In the genomic region with DNA sequence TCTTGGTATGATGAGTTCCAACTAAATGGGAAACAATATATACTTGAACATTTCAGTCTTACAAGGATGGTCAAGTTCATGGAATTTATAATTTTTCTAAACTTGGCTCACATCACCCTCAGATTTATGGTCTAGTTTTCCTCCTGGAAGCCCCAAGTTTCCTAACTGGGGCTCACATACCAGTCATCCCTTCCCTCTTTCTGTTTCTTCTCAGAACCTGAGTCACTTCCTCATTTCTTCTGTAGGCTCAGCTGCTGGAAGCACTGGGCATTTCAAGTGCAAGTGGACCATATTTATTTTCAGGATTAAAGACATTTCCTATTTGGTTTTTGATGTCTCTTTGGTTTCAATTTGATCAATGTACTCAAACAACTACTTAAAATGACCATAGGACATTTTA, we compare ENCODE assay signal across 25 cellular contexts. TPM values are rescaled to one million over a fixed set of nuclear protein-coding genes. Genes with fewer than 3 reads are reported as not detected.
A peak's percentile ranks its signal among the peaks of the same experiment; 100 is the strongest.
DNase-seq lines count a peak whose midpoint lies in the region; ATAC-seq, FAIRE-seq and TF ChIP-seq lines count a peak whose summit lies in the region.
"Had no signal": no experiment of that assay in that cellular context is flagged by ENCODE, and none has a peak within 500 bp of the region (broad histone marks: within the 10 kb centered on the region; RNA-seq: fewer than 3 reads in every experiment).

No MANE protein-coding gene starts in this region.

- no peaks in the 10 kb centered on the region for H3K9me1 ChIP-seq in K562 (ENCODE audit: control insufficient read depth, insufficient read depth, low read length)

- no peaks in the 10 kb centered on the region for H3K9me3 ChIP-seq in mammary epithelial cell (replicated peaks; ENCODE audit: insufficient read depth, low read length)
- no peaks in the 10 kb centered on the region for H3K9me3 ChIP-seq in K562 (replicated peaks; ENCODE audit: control insufficient read depth, insufficient read depth, low read depth, low read length)
- H3K9me3 ChIP-seq in endodermal cell (ENCODE audit: control insufficient read depth, low read length): no peaks in the 10 kb centered on the region

- peak overlapping the region; percentile 21 for H2AFZ ChIP-seq in mammary epithelial cell (ENCODE audit: low read depth, low read length)
- no peak overlapping the region for H2AFZ ChIP-seq in K562 (ENCODE audit: low read depth, low read length)
- H2AFZ ChIP-seq: neural progenitor cell had no signal

- no peak for TF ChIP-seq EP300 in K562 (IDR thresholded peaks at IDR 0.05; ENCODE audit: low read length)

- no peak for TF ChIP-seq RAD21 in K562 (CRISPR knock-in tag; conservative IDR thresholded peaks at IDR 0.05 in 1 of 2, IDR thresholded peaks at IDR 0.05 in 1 of 2)

- no peaks in the 10 kb centered on the region for H3K79me2 ChIP-seq in mammary epithelial cell (ENCODE audit: insufficient read depth, low read length)
- no peaks in the 10 kb centered on the region for H3K79me2 ChIP-seq in K562 (ENCODE audit: control insufficient read depth, insufficient read depth, low read length)

- H3K9ac ChIP-seq in mammary epithelial cell (ENCODE audit: insufficient read depth, low read length) (no peak overlapping the region), K562 (ENCODE audit: insufficient read depth in 1 of 2, low read depth in 2 of 2, low read length in 2 of 2) (no peak overlapping the region), endodermal cell (ENCODE audit: extremely low read depth, low read length, poor library complexity, severe bottlenecking) (no peak overlapping the region)
- H3K9ac ChIP-seq: neural progenitor cell had no signal

- H3K36me3 Mint-ChIP-seq in MCF 10A (ENCODE audit: insufficient read depth, unreplicated experiment): no peaks in the 10 kb centered on the region
- no peaks in the 10 kb centered on the region for H3K36me3 Mint-ChIP-seq in endodermal cell (ENCODE audit: low read depth)
- H3K36me3 Mint-ChIP-seq in nephron progenitor cell (ENCODE audit: low read depth): no peaks in the 10 kb centered on the region
- H3K36me3 Mint-ChIP-seq: CD4-positive, CD25-positive, alpha-beta regulatory T cell; neural progenitor cell; type B pancreatic cell had no signal

- H3K4me3 ChIP-seq in mammary epithelial cell (replicated peaks in 1 of 3; ENCODE audit: insufficient read depth in 1 of 3, low read depth in 2 of 3, low read length in 3 of 3): no peak overlapping the region
- no peak overlapping the region for H3K4me3 ChIP-seq in K562
- no peak overlapping the region for H3K4me3 ChIP-seq in endodermal cell (ENCODE audit: low read length)
- H3K4me3 ChIP-seq: neural progenitor cell had no signal

- no peaks in the 10 kb centered on the region for H3K36me3 ChIP-seq in mammary epithelial cell (ENCODE audit: insufficient read depth, low read length)
- no peaks in the 10 kb centered on the region for H3K36me3 ChIP-seq in K562 (ENCODE audit: control insufficient read depth, insufficient read depth, low read length)
- H3K36me3 ChIP-seq in endodermal cell (ENCODE audit: control insufficient read depth, insufficient read depth, low read length): no peaks in the 10 kb centered on the region
- H3K36me3 ChIP-seq: neural progenitor cell had no signal

- no peaks in the 10 kb centered on the region for H3K27me3 Mint-ChIP-seq in MCF 10A (ENCODE audit: insufficient read depth, unreplicated experiment)
- no peaks in the 10 kb centered on the region for H3K27me3 Mint-ChIP-seq in endodermal cell (ENCODE audit: insufficient read depth)
- peaks cover 5% of the 10 kb centered on the region for H3K27me3 Mint-ChIP-seq in nephron progenitor cell (ENCODE audit: low read depth, poor library complexity)
- H3K27me3 Mint-ChIP-seq: stimulated activated naive CD8-positive, alpha-beta T cell treated with anti-CD3 and anti-CD28 coated beads, Interleukin-15, Interleukin-2, amounts not matched to agents 100 ng/mL and 50 ng/mL, for 24 hours; type B pancreatic cell had no signal

- CTCF ChIA-PET in mammary epithelial cell (lab: Charles Lee; ENCODE audit: low non-redundant PET) (no interaction called here), MCF 10A (lab: Yijun Ruan, JAX) (no interaction called here), K562 (lab: Yijun Ruan, JAX; ENCODE audit: low intra/inter-chr PET ratio) (no interaction called here)

- POLR2A ChIA-PET in MCF 10A (lab: Yijun Ruan, JAX): interaction anchor here (0.7 kb wide), 1 partner anchor 47 kb away, joined by 3 read pairs; no protein-coding TSS in a partner anchor
- POLR2A ChIA-PET in K562 (lab: Yijun Ruan, JAX): no interaction called here

- H3K4me1 ChIP-seq in mammary epithelial cell (ENCODE audit: insufficient read depth, low read length): peaks cover 15% of the 10 kb centered on the region
- H3K4me1 ChIP-seq in K562 (replicated peaks in 1 of 2; ENCODE audit: control insufficient read depth in 2 of 2, insufficient read depth in 2 of 2, low read length in 2 of 2): no peaks in the 10 kb centered on the region
- H3K4me1 ChIP-seq in endodermal cell (ENCODE audit: control insufficient read depth, insufficient read depth, low read length): peaks cover 9% of the 10 kb centered on the region

- intact Hi-C loops in mammary epithelial cell (cut with micrococcal nuclease): no loop called here
- intact Hi-C loops in MCF 10A (cut with micrococcal nuclease): no loop called here
- intact Hi-C loops in K562 (cut with micrococcal nuclease): no loop called here

- dilution Hi-C loops in mammary epithelial cell (cut with HindIII; ENCODE audit: low sequenced_read_pairs): no loop called here

- H3K4me3 Mint-ChIP-seq in MCF 10A (ENCODE audit: unreplicated experiment) (no peak overlapping the region), endodermal cell (no peak overlapping the region), nephron progenitor cell (no peak overlapping the region)
- H3K4me3 Mint-ChIP-seq: CD4-positive, CD25-positive, alpha-beta regulatory T cell; effector memory CD8-positive, alpha-beta T cell; neural progenitor cell; stimulated activated naive CD8-positive, alpha-beta T cell treated with anti-CD3 and anti-CD28 coated beads, Interleukin-15, Interleukin-2, amounts not matched to agents 100 ng/mL and 50 ng/mL, for 24 hours; type B pancreatic cell had no signal

- no peak for TF ChIP-seq POLR2A in K562 (conservative IDR thresholded peaks at IDR 0.05)

- in situ Hi-C loops in mammary epithelial cell (cut with MboI; ENCODE audit: low sequenced_read_pairs in 2 of 2): no loop called here
- in situ Hi-C loops in K562 (cut with MboI): no loop called here

- DNase-seq in mammary epithelial cell (peak; percentile 32), MCF 10A (ENCODE audit: unreplicated experiment) (no peak), NOMO-1 treated with dmso at 0.1 percent for 144 hours (lab: John Stamatoyannopoulos, UW; ENCODE audit: unreplicated experiment) (peak; percentile 34), K562 (ENCODE audit: extremely low read depth in 1 of 4, low spot score in 3 of 4) (no peak), endodermal cell (no peak), nephron progenitor cell (no peak)
- DNase-seq: activated CD4-positive, CD25-positive, alpha-beta regulatory T cell treated with anti-CD3 and anti-CD28 coated beads, Interleukin-2, amount 50 U/mL, for 72 hours; activated effector memory CD4-positive, alpha-beta T cell treated with Interleukin-2 at 50 U/mL for 16 hours; amniotic stem cell; CD4-positive, CD25-positive, alpha-beta regulatory T cell; DMS153; effector memory CD8-positive, alpha-beta T cell; midbrain; NCI-H1092 treated with DMSO at 0.1 percent for 48 hours; NCI-H2171 treated with DMSO at 0.1 percent for 48 hours; NCI-H774 had no signal

- H3K27ac ChIP-seq in mammary epithelial cell (ENCODE audit: insufficient read depth, low read depth, low read length) (no peak overlapping the region), K562 (ENCODE audit: extremely low read depth, low read depth, low read length) (no peak overlapping the region), endodermal cell (ENCODE audit: low read depth, low read length) (no peak overlapping the region)
- H3K27ac ChIP-seq: neural progenitor cell, RWPE1 had no signal

- peaks cover 15% of the 10 kb centered on the region for H3K4me1 Mint-ChIP-seq in MCF 10A (ENCODE audit: insufficient read depth, unreplicated experiment)
- H3K4me1 Mint-ChIP-seq in endodermal cell: peaks cover 24% of the 10 kb centered on the region
- peaks cover 25% of the 10 kb centered on the region for H3K4me1 Mint-ChIP-seq in nephron progenitor cell
- H3K4me1 Mint-ChIP-seq: CD4-positive, CD25-positive, alpha-beta regulatory T cell had no signal

- FAIRE-seq in K562 (lab: Jason Lieb, UNC): no peak
- FAIRE-seq: A204.1, HepG2 had no signal

- H4K20me1 ChIP-seq in mammary epithelial cell (ENCODE audit: insufficient read depth, low read length) (no peaks in the 10 kb centered on the region), K562 (replicated peaks; ENCODE audit: control insufficient read depth, insufficient read depth, low read length) (no peaks in the 10 kb centered on the region)

- BruUV-seq in mammary epithelial cell (replicated peaks; lab: Mats Ljungman, UMichigan) (no TSS peak), MCF 10A (replicated peaks; lab: Mats Ljungman, UMichigan) (no TSS peak), K562 (replicated peaks; lab: Mats Ljungman, UMichigan) (no TSS peak)

- H3K9me3 Mint-ChIP-seq in MCF 10A (ENCODE audit: unreplicated experiment) (no peaks in the 10 kb centered on the region), endodermal cell (no peaks in the 10 kb centered on the region), nephron progenitor cell (no peaks in the 10 kb centered on the region)
- H3K9me3 Mint-ChIP-seq: effector memory CD8-positive, alpha-beta T cell; neural progenitor cell; stimulated activated naive CD8-positive, alpha-beta T cell treated with anti-CD3 and anti-CD28 coated beads, Interleukin-15, Interleukin-2, amounts not matched to agents 100 ng/mL and 50 ng/mL, for 24 hours; type B pancreatic cell had no signal

- ATAC-seq in K562: no peak
- no peak for ATAC-seq in HG03520 (IDR thresholded peaks at IDR 0.05; ENCODE audit: unreplicated experiment)
- ATAC-seq in HG03175 (IDR thresholded peaks at IDR 0.05; ENCODE audit: unreplicated experiment): no peak
- ATAC-seq: effector memory CD8-positive, alpha-beta T cell; HepG2 had no signal

- TF ChIP-seq CTCF in mammary epithelial cell (conservative IDR thresholded peaks at IDR 0.05 in 1 of 2, IDR thresholded peaks at IDR 0.05 in 1 of 2; ENCODE audit: extremely low read depth in 1 of 2, insufficient read depth in 1 of 2, low read depth in 1 of 2, low read length in 2 of 2) (no peak), MCF 10A (IDR thresholded peaks at IDR 0.05; ENCODE audit: unreplicated experiment) (no peak), K562 (IDR thresholded peaks at IDR 0.05 in 2 of 3, conservative IDR thresholded peaks at IDR 0.05 in 1 of 3; ENCODE audit: insufficient read depth in 2 of 3, low read depth in 1 of 3, low read length in 3 of 3) (no peak), endodermal cell (conservative IDR thresholded peaks at IDR 0.05) (no peak), nephron progenitor cell (IDR thresholded peaks at IDR 0.05) (no peak)

- H3K27ac Mint-ChIP-seq in MCF 10A (ENCODE audit: low read depth, unreplicated experiment) (no peak overlapping the region), endodermal cell (no peak overlapping the region), nephron progenitor cell (no peak overlapping the region)
- H3K27ac Mint-ChIP-seq: CD4-positive, CD25-positive, alpha-beta regulatory T cell; effector memory CD8-positive, alpha-beta T cell; neural progenitor cell; stimulated activated naive CD8-positive, alpha-beta T cell treated with anti-CD3 and anti-CD28 coated beads, Interleukin-15, Interleukin-2, amounts not matched to agents 100 ng/mL and 50 ng/mL, for 24 hours; type B pancreatic cell had no signal

- H3K27me3 ChIP-seq in mammary epithelial cell (ENCODE audit: insufficient read depth, low read length) (no peaks in the 10 kb centered on the region), K562 (ENCODE audit: control insufficient read depth in 2 of 2, insufficient read depth in 2 of 2, low read length in 2 of 2) (no peaks in the 10 kb centered on the region), endodermal cell (ENCODE audit: control insufficient read depth, insufficient read depth, low read length, poor library complexity, severe bottlenecking) (no peaks in the 10 kb centered on the region)
- H3K27me3 ChIP-seq: neural progenitor cell had no signal

- H3K4me2 ChIP-seq in mammary epithelial cell (ENCODE audit: insufficient read depth, low read depth, low read length) (peak overlapping the region; percentile 19), K562 (ENCODE audit: insufficient read depth, low read length) (no peak overlapping the region)
- H3K4me2 ChIP-seq: neural progenitor cell had no signal

RNA-seq across cellular contexts. Expression of a gene that starts 55.4 kb away (rescaled TPM):
- total RNA-seq in mammary epithelial cell (10 to 100 TPM; 19.3 to 30.7 TPM), MCF 10A (2022) (8.2 and 8.8 TPM in 2 replicates), K562 (2014; rRNA removed) (0.82 and 1.4 TPM in 2 replicates), K562 (2014; rRNA removed; fragmentation: Illumina TruSeq; extraction: Trizol) (0.54 and 1.2 TPM in 2 replicates), K562 (2015; rRNA removed; fragmentation: Illumina TruSeq; extraction: Trizol) (0.62 and 1.9 TPM in 2 replicates), K562 (2021) (0.75 and 1.1 TPM in 2 replicates), endodermal cell (10 to 100 TPM; 41.0 to 47.6 TPM)
- polyA plus RNA-seq in mammary epithelial cell (7.4 TPM), K562 (2011; rRNA removed) (0.11 and 0.45 TPM in 2 replicates), K562 (2014; fragmentation: Illumina TruSeq; extraction: Trizol) (0.28 and 1.6 TPM in 2 replicates), K562 (2014; fragmentation: Nextera tagmentation; extraction: Ambion mirVana) (under 1 TPM; 0.31 to 0.41 TPM), K562 (2014; rRNA removed) (0.36 and 0.67 TPM in 2 replicates)
- 21.1 TPM for polyA minus RNA-seq in mammary epithelial cell
- total RNA-seq in K562 (2011; cell fraction: chromatin; rRNA removed; ENCODE audit: low replicate concordance): 2.1 and 5.4 TPM in 2 replicates
- total RNA-seq in K562 (2011; cell fraction: nucleolus; rRNA removed): 1.3 and 1.7 TPM in 2 replicates
- total RNA-seq in K562 (2011; cell fraction: nucleoplasm; rRNA removed): 1.6 and 2.0 TPM in 2 replicates
- polyA plus RNA-seq in K562 (2011; cell fraction: cytosol; rRNA removed): 0.13 TPM in 1 of 2 replicates, not detected in the other
- 0.04 and 0.18 TPM in 2 replicates for polyA plus RNA-seq in K562 (2011; cell fraction: nucleus; rRNA removed)
- 0.17 and 0.25 TPM in 2 replicates for polyA plus RNA-seq in K562 (2012)
- polyA minus RNA-seq in K562 (2011; rRNA and poly(A)+ RNA removed): 2.5 TPM in 1 of 2 replicates, not detected in the other
- polyA minus RNA-seq in K562 (2011; cell fraction: cytosol; rRNA and poly(A)+ RNA removed): not detected in 2 replicates
- polyA minus RNA-seq in K562 (2011; cell fraction: nucleus; rRNA and poly(A)+ RNA removed): 0.40 TPM in 1 of 2 replicates, not detected in the other
- polyA plus RNA-seq in endodermal cell (2013, experiment 1 of 2): 32.7 TPM
- 26.7 TPM for polyA plus RNA-seq in endodermal cell (2013, experiment 2 of 2)
- total RNA-seq: HepG2; T-helper 1 cell treated with Interleukin-12 subunit alpha and Interleukin-12 subunit beta and Interleukin-4 antibody, amounts not matched to agents 30 ng/mL and 1 ng/mL, for 36 hours had no signal
- polyA plus RNA-seq: HepG2 had no signal

Comparison
In these comparisons a context has a peak if more than half of its experiments do, and no peak if none do; other contexts are left out.
1. DNase-seq: peak in mammary epithelial cell (single experiment) and NOMO-1 treated with dmso at 0.1 percent for 144 hours (single experiment); none in MCF 10A (single experiment), K562 (0 of 4), endodermal cell (single experiment) and nephron progenitor cell (single experiment).